Comparison of ENCODE assay signal across 7 cellular contexts in the genomic region with DNA sequence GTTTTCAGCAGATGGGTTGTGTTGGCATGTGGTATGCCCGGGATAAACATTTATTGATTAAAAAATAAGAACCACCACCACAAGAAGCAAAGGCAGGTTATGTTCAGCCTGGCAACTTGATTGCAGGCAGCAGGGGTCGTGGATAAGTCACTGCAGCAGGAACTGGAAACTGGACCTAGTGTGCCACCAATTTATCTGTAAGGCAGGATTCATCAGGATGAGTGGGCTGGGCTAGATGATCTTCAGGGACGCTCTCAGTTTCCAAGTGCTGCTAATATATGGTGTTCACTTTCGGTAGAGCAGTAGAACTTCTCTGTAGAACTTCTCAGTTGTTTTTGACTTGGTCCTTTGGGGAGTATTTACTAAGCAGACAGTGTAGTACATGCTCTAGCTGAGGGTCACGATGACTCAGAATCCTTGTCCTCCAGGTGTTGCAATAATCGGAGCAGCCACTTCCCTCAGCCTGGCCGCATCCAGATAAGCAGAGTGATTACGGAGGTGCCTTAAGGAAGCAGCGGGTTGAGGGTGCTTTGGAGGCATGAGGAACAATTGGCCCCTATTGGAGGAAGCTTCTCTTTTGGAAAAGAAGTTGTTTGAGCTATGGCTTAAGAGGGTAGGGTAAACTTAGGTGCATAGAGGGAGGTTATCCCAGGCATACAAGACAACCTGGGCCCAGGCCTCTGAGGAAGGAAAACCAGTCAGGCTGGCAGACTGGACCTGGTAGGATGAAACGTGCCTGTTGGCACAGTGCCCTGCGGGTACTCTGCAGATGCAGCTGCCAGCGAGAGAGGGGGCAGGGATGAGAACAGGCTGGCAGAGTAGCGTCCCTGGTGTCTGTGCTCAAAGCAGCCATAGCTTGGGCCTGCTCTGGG.
DNase-seq lines count a peak whose midpoint lies in the region; ATAC-seq and TF ChIP-seq lines count a peak whose summit lies in the region.

No MANE protein-coding gene starts in this region.

- 69 to 70% methylated on average over 13 of the region's 13 CpGs for WGBS in testis, 2 donors

- no peaks in the 10 kb centered on the region for H3K36me3 ChIP-seq in testis (ENCODE audit: low read depth, missing control alignments)

- TF ChIP-seq CTCF in HL-60 (IDR thresholded peaks at IDR 0.05; ENCODE audit: insufficient read depth, low read length) (no peak), coronary artery (IDR thresholded peaks at IDR 0.05) (no peak), testis (IDR thresholded peaks at IDR 0.05) (no peak)

- H3K9me3 ChIP-seq in testis = no peaks in the 10 kb centered on the region

- DNase-seq in HL-60 (ENCODE audit: low read depth in 1 of 2, low spot score in 1 of 2) (peak; percentile 94 to 96), NCI-H774 (lab: John Stamatoyannopoulos, UW) (peak; percentile 57), coronary artery (ENCODE audit: low spot score) (no peak), naive B cell (no peak), testis (no peak)

- H3K27ac Mint-ChIP-seq in naive B cell = peak overlapping the region in 4 of 6 donors; percentile 23 to 87 (median 50)

- peak; percentile 21 to 42 for ATAC-seq in naive B cell (ENCODE audit: low read depth in 2 of 2)
- ATAC-seq in HG03565 (IDR thresholded peaks at IDR 0.05; ENCODE audit: unreplicated experiment) = no peak
- no peak for ATAC-seq in HG03342 (IDR thresholded peaks at IDR 0.05; ENCODE audit: unreplicated experiment)

- peak overlapping the region; percentile 51 for H3K27ac ChIP-seq in HL-60 (replicated peaks)
- peak overlapping the region; percentile 22 to 74 for H3K27ac ChIP-seq in coronary artery
- H3K27ac ChIP-seq in testis = peak overlapping the region in 1 of 2 donors; percentile 4

- no peaks in the 10 kb centered on the region for H3K27me3 ChIP-seq in HL-60 (ENCODE audit: insufficient read depth, poor library complexity, severe bottlenecking)
- no peaks in the 10 kb centered on the region for H3K27me3 ChIP-seq in testis

- H3K4me3 ChIP-seq in HL-60 (replicated peaks; ENCODE audit: insufficient read depth, low read length) = no peak overlapping the region; the same call in 1 of the 2 replicates
- H3K4me3 ChIP-seq in coronary artery = no peak overlapping the region
- no peak overlapping the region for H3K4me3 ChIP-seq in testis

- intact Hi-C loops in testis (cut with DNase I; ENCODE audit: low total_unique reads) = no loop called here

- H3K36me3 Mint-ChIP-seq in naive B cell = peaks cover 13 to 23% of the 10 kb centered on the region in 2 donors

- TF ChIP-seq POLR2A in testis (IDR thresholded peaks at IDR 0.05) = no peak

- H3K4me1 Mint-ChIP-seq in naive B cell = peaks cover 44 to 54% (median 54%) of the 10 kb centered on the region in 3 donors

- H3K4me1 ChIP-seq in testis = peaks cover 14% of the 10 kb centered on the region

- peak overlapping the region in 7 of 8 donors; percentile 4 to 61 (median 36) for H3K4me3 Mint-ChIP-seq in naive B cell

- H3K27me3 Mint-ChIP-seq in naive B cell = no peaks in the 10 kb centered on the region

- no peaks in the 10 kb centered on the region for H3K9me3 Mint-ChIP-seq in naive B cell

Comparison
In these comparisons a context has a peak if more than half of its experiments do, and no peak if none do; other contexts are left out.
1. DNase-seq: peak in HL-60 (2 of 2) and NCI-H774 (single experiment); none in coronary artery (single experiment), naive B cell (single experiment) and testis (single experiment).
2. ATAC-seq: peak in naive B cell (2 of 2); none in HG03565 (single experiment) and HG03342 (single experiment).